In genomic region chr14:68941820-68942219, GRCh38 we compare ENCODE assay signal across 8 cellular contexts. TPM values are rescaled to one million over a fixed set of nuclear protein-coding genes. Genes with fewer than 3 reads are reported as not detected.
DNase-seq lines count a peak whose midpoint lies in the region; ATAC-seq and TF ChIP-seq lines count a peak whose summit lies in the region.

No MANE protein-coding gene starts in this region.

- H3K27me3 ChIP-seq in transverse colon: no peaks in the 10 kb centered on the region

- no peak overlapping the region for H3K4me3 ChIP-seq in HFF-Myc (replicated peaks; ENCODE audit: low read depth, low read length)
- no peak overlapping the region for H3K4me3 ChIP-seq in astrocyte of the spinal cord (ENCODE audit: low read depth, low read length)
- H3K4me3 ChIP-seq in transverse colon: no peak overlapping the region

- in situ Hi-C loops in astrocyte of the spinal cord (cut with HindIII; ENCODE audit: low sequenced_read_pairs) (no loop called here), transverse colon (cut with MboI; ENCODE audit: low pct_ligation_motif_present in 1 of 4, low pct_unique_long_range_greater_than_20kb in 1 of 4, low sequenced_read_pairs in 3 of 4) (no loop called here)

- H3K36me3 ChIP-seq in transverse colon: no peaks in the 10 kb centered on the region

- ATAC-seq in GM18868 (IDR thresholded peaks at IDR 0.05; ENCODE audit: unreplicated experiment) (no peak), GM18870 (IDR thresholded peaks at IDR 0.05; ENCODE audit: unreplicated experiment) (no peak), GM18858 (IDR thresholded peaks at IDR 0.05; ENCODE audit: unreplicated experiment) (no peak)

- DNase-seq in HFF-Myc (ENCODE audit: extremely low read depth, low read depth): no peak
- peak; percentile 93 for DNase-seq in astrocyte of the spinal cord (ENCODE audit: low read depth, low spot score)
- peak; percentile 68 for DNase-seq in iPS DF 19.7 (ENCODE audit: low read depth, low spot score)
- peak; percentile 53 for DNase-seq in transverse colon
- DNase-seq in activated CD4-positive, alpha-beta T cell treated with anti-CD3 and anti-CD28 coated beads, Interleukin-2, amount 50 U/mL, for 1 hour: no peak

- intact Hi-C loops in transverse colon (cut with DNase I; ENCODE audit: low total_unique reads): loop anchor here (5.0 kb wide), 1 partner anchor 35 kb away; no protein-coding TSS in a partner anchor

- H3K4me1 ChIP-seq in transverse colon: peaks cover 71 to 99% (median 96%) of the 10 kb centered on the region in 4 donors

- TF ChIP-seq CTCF in HFF-Myc (IDR thresholded peaks at IDR 0.05; ENCODE audit: low read depth, low read length, missing control alignments): peak; percentile 23
- peak; percentile 65 for TF ChIP-seq CTCF in astrocyte of the spinal cord (IDR thresholded peaks at IDR 0.05; ENCODE audit: low read depth, low read length)
- TF ChIP-seq CTCF in transverse colon (IDR thresholded peaks at IDR 0.05): peak in 4 of 5 experiments; percentile 4 to 26 (median 20)

- no peak for TF ChIP-seq POLR2A in transverse colon (IDR thresholded peaks at IDR 0.05)

- H3K27ac ChIP-seq in transverse colon: peak overlapping the region; percentile 93 to 99 (median 96)

- H3K9me3 ChIP-seq in transverse colon: no peaks in the 10 kb centered on the region

- TF ChIP-seq EP300 in transverse colon (IDR thresholded peaks at IDR 0.05; ENCODE audit: low read depth): no peak

- 55% methylated on average over 5 of the region's 5 CpGs; no CpG with 5 or more reads in 1 of the 2 donors for WGBS in transverse colon (ENCODE audit: low coverage in 1 of 2), 2 donors

RNA-seq across cellular contexts. Expression of gene ACTN1, which starts 37.3 kb away (rescaled TPM):
- total RNA-seq in transverse colon: 100 to 1,000 TPM; 127 to 403 (median 197) TPM

Comparison
In these comparisons a context has a peak if more than half of its experiments do, and no peak if none do; other contexts are left out.
1. DNase-seq: peak in astrocyte of the spinal cord (single experiment), iPS DF 19.7 (single experiment) and transverse colon (single experiment); none in HFF-Myc (single experiment) and activated CD4-positive, alpha-beta T cell treated with anti-CD3 and anti-CD28 coated beads, Interleukin-2, amount 50 U/mL, for 1 hour (single experiment).
2. Peak in every context shown above with its lines, with median percentiles within 50 percentile points of each other: CTCF ChIP-seq.